10 cellular contexts compared by ENCODE assay signal in genomic region chr6:122484760-122485159, GRCh38. TPM values are rescaled to one million over a fixed set of nuclear protein-coding genes. Genes with fewer than 3 reads are reported as not detected.
DNase-seq lines count a peak whose midpoint lies in the region; ATAC-seq, FAIRE-seq and TF ChIP-seq lines count a peak whose summit lies in the region.
"Had no signal": no experiment of that assay in that cellular context is flagged by ENCODE, and none has a peak within 500 bp of the region (broad histone marks: within the 10 kb centered on the region; RNA-seq: fewer than 3 reads in every experiment).

No MANE protein-coding gene starts in this region.

- H3K27ac Mint-ChIP-seq in activated naive CD4-positive, alpha-beta T cell treated with anti-CD3 and anti-CD28 coated beads for 36 hours: no peak overlapping the region

- H3K36me3 ChIP-seq in DOHH2 (ENCODE audit: control insufficient read depth, low read length): no peaks in the 10 kb centered on the region
- H3K36me3 ChIP-seq in SU-DHL-6 (ENCODE audit: low read length): no peaks in the 10 kb centered on the region

- H3K9ac ChIP-seq in SU-DHL-6 (ENCODE audit: low read length): no peak overlapping the region

- peaks cover 4% of the 10 kb centered on the region for H3K4me1 ChIP-seq in DOHH2 (ENCODE audit: control insufficient read depth, low read length)

- H3K79me2 ChIP-seq in DOHH2 (ENCODE audit: control insufficient read depth, low read length): no peaks in the 10 kb centered on the region
- H3K79me2 ChIP-seq in SU-DHL-6 (ENCODE audit: insufficient read depth, low read length): no peaks in the 10 kb centered on the region

- peaks cover 5% of the 10 kb centered on the region for H3K4me1 Mint-ChIP-seq in activated naive CD4-positive, alpha-beta T cell treated with anti-CD3 and anti-CD28 coated beads for 36 hours (ENCODE audit: low read depth)

- CTCF ChIA-PET in activated naive CD4-positive, alpha-beta T cell treated with anti-CD3 and anti-CD28 coated beads for 36 hours (lab: Charles Lee): interaction anchor here (1.0 to 1.7 kb wide), 3 partner anchors 8 to 255 kb away, joined by 3 read pairs; no protein-coding TSS in a partner anchor

- no peaks in the 10 kb centered on the region for H3K9me2 ChIP-seq in DOHH2 (replicated peaks; ENCODE audit: control insufficient read depth, low read length)
- H3K9me2 ChIP-seq in SU-DHL-6 (replicated peaks; ENCODE audit: insufficient read depth, low read length): no peaks in the 10 kb centered on the region

- no peak overlapping the region for H3K4me3 Mint-ChIP-seq in activated naive CD4-positive, alpha-beta T cell treated with anti-CD3 and anti-CD28 coated beads for 36 hours

- H3K4me2 ChIP-seq in DOHH2 (ENCODE audit: low read length): no peak overlapping the region
- no peak overlapping the region for H3K4me2 ChIP-seq in SU-DHL-6 (ENCODE audit: low read depth, low read length, poor library complexity, severe bottlenecking)

- H3K9me3 ChIP-seq in DOHH2 (ENCODE audit: control insufficient read depth, insufficient read depth, low read length) (no peaks in the 10 kb centered on the region), SU-DHL-6 (ENCODE audit: insufficient read depth, low read length) (no peaks in the 10 kb centered on the region)

- no peak for DNase-seq in urothelium cell line (ENCODE audit: low spot score)
- DNase-seq in D341Med (ENCODE audit: low spot score): no peak
- no peak for DNase-seq in activated naive CD4-positive, alpha-beta T cell treated with anti-CD3 and anti-CD28 coated beads for 36 hours
- DNase-seq in NCI-H446 treated with DMSO at 0.1 percent for 48 hours (lab: John Stamatoyannopoulos, UW): no peak
- DNase-seq: activated CD4-positive, alpha-beta T cell treated with anti-CD3 and anti-CD28 coated beads, Interleukin-2, amount 50 U/mL, for 48 hours; NCI-H187 treated with DMSO at 0.1 percent for 48 hours had no signal

- TF ChIP-seq CTCF in DOHH2 (IDR thresholded peaks at IDR 0.05; ENCODE audit: low read depth, low read length, poor library complexity, severe bottlenecking): peak; percentile 11
- peak; percentile 12 for TF ChIP-seq CTCF in SU-DHL-6 (IDR thresholded peaks at IDR 0.05; ENCODE audit: insufficient read depth, low read length, poor library complexity, severe bottlenecking)

- H3K27ac ChIP-seq in DOHH2 (ENCODE audit: low read depth, low read length): no peak overlapping the region
- no peak overlapping the region for H3K27ac ChIP-seq in SU-DHL-6 (ENCODE audit: low read depth, low read length)

- H3K36me3 Mint-ChIP-seq in activated naive CD4-positive, alpha-beta T cell treated with anti-CD3 and anti-CD28 coated beads for 36 hours (ENCODE audit: low read depth): no peaks in the 10 kb centered on the region

- no peaks in the 10 kb centered on the region for H4K20me1 ChIP-seq in DOHH2 (ENCODE audit: control insufficient read depth, insufficient read depth, low read depth, low read length)
- H4K20me1 ChIP-seq in SU-DHL-6 (ENCODE audit: low read depth, low read length): no peaks in the 10 kb centered on the region

- H3K4me3 ChIP-seq in DOHH2 (ENCODE audit: low read length) (no peak overlapping the region), SU-DHL-6 (ENCODE audit: insufficient read depth, low read length, poor library complexity, severe bottlenecking) (no peak overlapping the region)

- peak overlapping the region; percentile 37 for H2AFZ ChIP-seq in SU-DHL-6 (ENCODE audit: low read depth, low read length, severe bottlenecking)

- no peaks in the 10 kb centered on the region for H3F3A ChIP-seq in DOHH2 (ENCODE audit: control insufficient read depth, insufficient read depth)
- no peaks in the 10 kb centered on the region for H3F3A ChIP-seq in SU-DHL-6 (ENCODE audit: insufficient read depth)

- H3K9me3 Mint-ChIP-seq in activated naive CD4-positive, alpha-beta T cell treated with anti-CD3 and anti-CD28 coated beads for 36 hours: no peaks in the 10 kb centered on the region

- peak; percentile 75 for ATAC-seq in GM19467 (IDR thresholded peaks at IDR 0.05; ENCODE audit: unreplicated experiment)
- ATAC-seq in HG03280 (IDR thresholded peaks at IDR 0.05; ENCODE audit: unreplicated experiment): peak; percentile 72

- no peak for FAIRE-seq in urothelium cell line (lab: Jason Lieb, UNC)

- H3K27me3 ChIP-seq in DOHH2 (ENCODE audit: control insufficient read depth, low read length): no peaks in the 10 kb centered on the region
- no peaks in the 10 kb centered on the region for H3K27me3 ChIP-seq in SU-DHL-6 (ENCODE audit: low read length)

- no peaks in the 10 kb centered on the region for H3K27me3 Mint-ChIP-seq in activated naive CD4-positive, alpha-beta T cell treated with anti-CD3 and anti-CD28 coated beads for 36 hours (ENCODE audit: low read depth)

- intact Hi-C loops in activated naive CD4-positive, alpha-beta T cell treated with anti-CD3 and anti-CD28 coated beads for 36 hours (cut with micrococcal nuclease): loop anchor here (1.0 kb wide), 1 partner anchor 103 kb away; no protein-coding TSS in a partner anchor

RNA-seq across cellular contexts. Expression of gene SERINC1, which starts 13.2 kb away (rescaled TPM):
- total RNA-seq in activated naive CD4-positive, alpha-beta T cell treated with anti-CD3 and anti-CD28 coated beads for 36 hours: 10 to 100 TPM; 50.1 to 50.4 TPM
